In the genomic region with DNA sequence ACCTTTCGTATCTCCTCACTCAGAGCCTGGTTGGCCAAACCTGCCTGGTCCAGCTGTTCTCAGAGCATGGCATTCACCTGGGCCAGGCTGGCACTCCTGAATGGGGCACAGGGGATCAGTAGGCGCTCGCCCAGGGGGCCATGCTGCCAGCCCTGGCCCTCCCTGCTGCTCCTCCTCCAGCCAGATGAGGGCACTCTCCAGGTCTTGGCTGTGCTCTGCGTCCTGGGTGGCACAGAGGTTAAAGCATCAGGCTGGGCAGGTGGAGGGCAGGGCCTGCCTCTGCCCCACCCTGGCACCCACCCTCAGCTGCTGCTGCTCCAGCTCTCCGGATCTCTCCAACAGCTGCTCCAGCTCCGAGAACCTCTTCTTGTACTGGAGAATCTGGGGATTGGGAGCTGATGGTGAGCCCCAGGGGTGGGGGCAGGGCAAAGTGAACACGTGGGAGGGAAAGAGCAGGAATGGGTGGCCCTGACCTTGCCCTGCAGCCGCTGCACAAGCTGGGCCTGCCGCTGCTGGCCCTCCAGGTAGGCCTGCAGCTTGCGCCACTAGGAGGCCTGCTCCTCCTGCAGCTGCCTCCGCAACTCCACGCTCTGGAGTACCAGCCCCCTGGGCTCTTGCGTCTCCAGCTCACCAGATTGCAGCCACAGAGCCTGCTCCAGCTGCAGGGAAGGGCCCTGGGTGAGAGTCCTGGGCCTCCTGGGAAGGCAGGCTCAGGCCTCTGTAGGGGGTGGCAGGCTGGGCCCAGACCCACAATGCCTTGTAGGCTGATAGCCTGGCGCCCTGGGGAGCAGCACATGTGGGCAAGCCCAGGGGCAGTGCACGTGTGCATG, we compare ENCODE assay signal across 2 cellular contexts. TPM values are rescaled to one million over a fixed set of nuclear protein-coding genes. Genes with fewer than 3 reads are reported as not detected.
"Had no signal": no experiment of that assay in that cellular context is flagged by ENCODE, and none has a peak within 500 bp of the region (broad histone marks: within the 10 kb centered on the region; RNA-seq: fewer than 3 reads in every experiment).

No MANE protein-coding gene starts in this region.

RNA-seq across cellular contexts. Expression of gene RNU1-3, which starts 10.0 kb away (rescaled TPM):
- polyA plus RNA-seq: cardiac muscle cell, spleen had no signal
